Comparison of ENCODE assay signal across 12 cellular contexts in the genomic region with DNA sequence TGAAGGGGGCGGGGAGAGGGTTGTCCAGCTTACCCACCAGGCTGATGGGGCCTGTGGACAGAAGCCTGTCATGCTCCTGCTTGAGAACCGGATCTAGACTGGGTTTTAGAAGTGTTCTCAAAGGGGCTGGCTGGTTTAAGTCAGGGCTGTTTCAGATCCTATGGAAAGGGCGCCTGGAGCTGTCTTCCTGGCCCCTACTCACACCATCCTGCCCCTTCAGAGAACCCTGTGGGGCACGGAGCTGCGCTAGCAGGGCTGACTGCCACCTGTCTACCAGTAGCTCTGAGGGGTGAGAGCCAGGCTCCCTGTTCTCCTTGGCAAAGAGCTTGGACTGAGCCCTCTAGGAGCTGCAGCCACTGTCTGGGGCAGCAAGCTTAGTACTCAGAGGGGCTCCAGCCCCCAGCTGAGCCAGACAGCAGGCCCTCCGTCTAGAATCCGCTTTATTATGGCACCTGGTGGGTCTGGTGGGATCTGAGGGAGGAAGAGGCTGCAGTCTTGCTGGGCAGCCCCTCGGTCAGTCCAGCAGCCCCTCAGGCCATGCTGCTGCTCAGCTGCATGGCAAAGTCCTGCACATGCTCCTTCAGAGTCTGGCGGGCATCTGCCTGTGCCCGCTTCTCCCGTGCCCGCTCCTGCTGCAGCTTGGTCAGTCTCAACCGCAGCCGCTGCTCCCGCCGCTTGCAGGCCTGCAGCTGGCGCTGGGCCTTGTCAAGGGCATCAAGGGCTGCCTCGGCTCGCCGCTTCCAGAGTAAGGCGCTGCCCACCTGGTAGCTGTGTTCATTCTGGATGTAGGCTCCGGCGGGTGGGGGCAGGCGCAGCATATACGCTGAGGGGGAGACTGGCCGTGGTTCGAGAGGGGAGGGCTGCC. TPM values are rescaled to one million over a fixed set of nuclear protein-coding genes. Genes with fewer than 3 reads are reported as not detected.
DNase-seq lines count a peak whose midpoint lies in the region; ATAC-seq and TF ChIP-seq lines count a peak whose summit lies in the region.
"Had no signal": no experiment of that assay in that cellular context is flagged by ENCODE, and none has a peak within 500 bp of the region (broad histone marks: within the 10 kb centered on the region; RNA-seq: fewer than 3 reads in every experiment).

No MANE protein-coding gene starts in this region.

- no peak for TF ChIP-seq POLR2A in HCT116 (IDR thresholded peaks at IDR 0.05; ENCODE audit: borderline replicate concordance, extremely low read depth, insufficient read depth, insufficient read length)

- no peak for DNase-seq in CD4-positive, alpha-beta T cell
- DNase-seq in HCT116 (ENCODE audit: low read depth, low spot score) (no peak), inferior parietal cortex (ENCODE audit: extremely low spot score) (no peak), RPMI8226 (no peak), COLO829 (ENCODE audit: low spot score) (no peak), NCI-H146 (lab: John Stamatoyannopoulos, UW) (no peak)
- DNase-seq in activated naive CD4-positive, alpha-beta T cell treated with anti-CD3 and anti-CD28 coated beads, Interleukin-2, amount 50 U/mL, for 72 hours (ENCODE audit: low spot score in 2 of 2): no peak
- DNase-seq in natural killer cell treated with Interleukin-12 subunit alpha and Interleukin-12 subunit beta and Interleukin-15 and Interleukin-18, amount 100 ng/mL, for 72 hours (ENCODE audit: low spot score): no peak
- DNase-seq: GDM1, SIG-M5 had no signal

- no peak for TF ChIP-seq RAD21 in HCT116 (IDR thresholded peaks at IDR 0.05; ENCODE audit: low read depth)

- H3K36me3 Mint-ChIP-seq in CD4-positive, alpha-beta T cell (ENCODE audit: low read depth): peaks cover 43% of the 10 kb centered on the region
- peaks cover 5 to 24% of the 10 kb centered on the region in 2 donors for H3K36me3 Mint-ChIP-seq in activated naive CD4-positive, alpha-beta T cell treated with anti-CD3 and anti-CD28 coated beads, Interleukin-2, amount 50 U/mL, for 72 hours
- H3K36me3 Mint-ChIP-seq in natural killer cell treated with Interleukin-12 subunit alpha and Interleukin-12 subunit beta and Interleukin-15 and Interleukin-18, amount 100 ng/mL, for 72 hours: no peaks in the 10 kb centered on the region

- 0 out of 2 replicates have a peak overlapping the region, but pooled peaks have one; percentile 95 for H3K9ac ChIP-seq in HCT116 (ENCODE audit: low read length)

- H3K79me2 ChIP-seq in HCT116 (ENCODE audit: insufficient read depth, low read length): peaks cover 38% of the 10 kb centered on the region

- peak overlapping the region; percentile 74 for H3K4me3 Mint-ChIP-seq in CD4-positive, alpha-beta T cell
- H3K4me3 Mint-ChIP-seq in natural killer cell treated with Interleukin-12 subunit alpha and Interleukin-12 subunit beta and Interleukin-15 and Interleukin-18, amount 100 ng/mL, for 72 hours: peak overlapping the region; percentile 98

- H3K4me1 ChIP-seq in HCT116 (ENCODE audit: control insufficient read depth in 1 of 2, insufficient read depth in 2 of 2, low read length in 2 of 2): peaks cover 17 to 28% of the 10 kb centered on the region in 2 experiments

- RAD21 ChIA-PET in HCT116 (lab: Charles Lee; ENCODE audit: low non-redundant PET in 1 of 2, low total read pairs in 2 of 2, uncharacterized antibody in 2 of 2, unreplicated experiment in 2 of 2): interaction anchor here in 1 of 2 experiments (0.6 kb wide), 1 partner anchor 13 kb away, joined by 3 read pairs; no protein-coding TSS in a partner anchor

- H3K27ac ChIP-seq in CD4-positive, alpha-beta T cell (ENCODE audit: low read depth, low read length): peak overlapping the region; percentile 27
- peak overlapping the region; percentile 97; the same call in 1 of the 2 replicates for H3K27ac ChIP-seq in HCT116 (ENCODE audit: low read depth, low read length)

- peaks cover 3 to 11% of the 10 kb centered on the region in 2 experiments; a peak in 3 of 4 replicates for H3K36me3 ChIP-seq in HCT116 (ENCODE audit: control insufficient read depth in 1 of 2, insufficient read depth in 2 of 2, low read length in 2 of 2)

- H3K27ac Mint-ChIP-seq in CD4-positive, alpha-beta T cell: peak overlapping the region; percentile 97
- peak overlapping the region; percentile 74 to 100 for H3K27ac Mint-ChIP-seq in activated naive CD4-positive, alpha-beta T cell treated with anti-CD3 and anti-CD28 coated beads, Interleukin-2, amount 50 U/mL, for 72 hours
- peak overlapping the region; percentile 53 to 98 for H3K27ac Mint-ChIP-seq in natural killer cell treated with Interleukin-12 subunit alpha and Interleukin-12 subunit beta and Interleukin-15 and Interleukin-18, amount 100 ng/mL, for 72 hours

- H3K27me3 Mint-ChIP-seq in CD4-positive, alpha-beta T cell: no peaks in the 10 kb centered on the region
- H3K27me3 Mint-ChIP-seq in natural killer cell treated with Interleukin-12 subunit alpha and Interleukin-12 subunit beta and Interleukin-15 and Interleukin-18, amount 100 ng/mL, for 72 hours: no peaks in the 10 kb centered on the region

- CTCF ChIA-PET in CD4-positive, alpha-beta T cell (lab: Charles Lee): interaction anchor here (1.5 kb wide), 1 partner anchor 21 kb away, joined by 3 read pairs; no protein-coding TSS in a partner anchor
- CTCF ChIA-PET in HCT116 (lab: Charles Lee): interaction anchor here (0.5 to 1.4 kb wide), 2 partner anchors 114 to 494 kb away, joined by 3 read pairs; no protein-coding TSS in a partner anchor

- POLR2A ChIA-PET in CD4-positive, alpha-beta T cell (lab: Charles Lee): interaction anchor here (3.6 kb wide), 1 partner anchor 18 kb away, joined by 25 read pairs; a partner anchor contains a TSS
- POLR2A ChIA-PET in HCT116 (lab: Charles Lee): interaction anchor here (0.7 kb wide), 1 partner anchor 103 kb away, joined by 4 read pairs; no protein-coding TSS in a partner anchor

- ATAC-seq in CD4-positive, alpha-beta T cell (ENCODE audit: poor library complexity): no peak
- no peak for ATAC-seq in HCT116
- no peak for ATAC-seq in activated naive CD4-positive, alpha-beta T cell treated with anti-CD3 and anti-CD28 coated beads, Interleukin-2, amount 50 U/mL, for 72 hours
- ATAC-seq in natural killer cell treated with Interleukin-12 subunit alpha and Interleukin-12 subunit beta and Interleukin-15 and Interleukin-18, amount 100 ng/mL, for 72 hours: no peak

- no TSS peak for BruUV-seq in HCT116 (replicated peaks; lab: Mats Ljungman, UMichigan)

- no peak for TF ChIP-seq CTCF in CD4-positive, alpha-beta T cell (IDR thresholded peaks at IDR 0.05)
- no peak for TF ChIP-seq CTCF in HCT116 (IDR thresholded peaks at IDR 0.05 in 2 of 3, conservative IDR thresholded peaks at IDR 0.05 in 1 of 3; ENCODE audit: borderline replicate concordance in 1 of 3, insufficient read depth in 1 of 3, low read depth in 2 of 3, low read length in 2 of 3)

- H3K9me3 ChIP-seq in CD4-positive, alpha-beta T cell (ENCODE audit: control insufficient read depth, low read length): no peaks in the 10 kb centered on the region
- no peaks in the 10 kb centered on the region for H3K9me3 ChIP-seq in HCT116 (ENCODE audit: control insufficient read depth in 1 of 2, insufficient read depth in 1 of 2, low read depth in 1 of 2, low read length in 2 of 2)

- no peaks in the 10 kb centered on the region for H3K9me3 Mint-ChIP-seq in CD4-positive, alpha-beta T cell
- H3K9me3 Mint-ChIP-seq in activated naive CD4-positive, alpha-beta T cell treated with anti-CD3 and anti-CD28 coated beads, Interleukin-2, amount 50 U/mL, for 72 hours: no peaks in the 10 kb centered on the region
- H3K9me3 Mint-ChIP-seq in natural killer cell treated with Interleukin-12 subunit alpha and Interleukin-12 subunit beta and Interleukin-15 and Interleukin-18, amount 100 ng/mL, for 72 hours: no peaks in the 10 kb centered on the region

- no peaks in the 10 kb centered on the region for H3K9me2 ChIP-seq in HCT116 (ENCODE audit: insufficient read depth)

- H3K27me3 ChIP-seq in CD4-positive, alpha-beta T cell (ENCODE audit: control insufficient read depth, insufficient read depth, low read length): no peaks in the 10 kb centered on the region
- no peaks in the 10 kb centered on the region for H3K27me3 ChIP-seq in HCT116 (ENCODE audit: insufficient read depth, low read length)

- intact Hi-C loops in CD4-positive, alpha-beta T cell (cut with DNase I, micrococcal nuclease): loop anchor here in 1 of 2 experiments (5.0 kb wide), 4 partner anchors 142 to 882 kb away; a partner anchor contains a TSS
- intact Hi-C loops in HCT116 (cut with micrococcal nuclease): no loop called here

- H3K4me2 ChIP-seq in HCT116 (ENCODE audit: low read length): peak overlapping the region; percentile 86; the same call in 1 of the 2 replicates

- H2AFZ ChIP-seq in HCT116 (ENCODE audit: low read depth, low read length, poor library complexity, severe bottlenecking): no peak overlapping the region

- H3K4me1 Mint-ChIP-seq in CD4-positive, alpha-beta T cell (ENCODE audit: low read depth): peaks cover 46% of the 10 kb centered on the region
- H3K4me1 Mint-ChIP-seq in natural killer cell treated with Interleukin-12 subunit alpha and Interleukin-12 subunit beta and Interleukin-15 and Interleukin-18, amount 100 ng/mL, for 72 hours (ENCODE audit: low read depth in 2 of 2): peaks cover 18 to 27% of the 10 kb centered on the region in 2 donors

- H3K4me3 ChIP-seq in HCT116 (replicated peaks in 1 of 2; ENCODE audit: low read depth in 1 of 2, low read length in 2 of 2): no peak overlapping the region
- H3K4me3 ChIP-seq: lung had no signal

- no peaks in the 10 kb centered on the region for H4K20me1 ChIP-seq in HCT116 (ENCODE audit: insufficient read depth)

RNA-seq across cellular contexts. Expression of a gene that starts 2.3 kb away (rescaled TPM):
- total RNA-seq in CD4-positive, alpha-beta T cell: 10 to 100 TPM; 82.7 to 84.0 TPM
- total RNA-seq in HCT116 (2021; ENCODE audit: unreplicated experiment): 27.7 TPM
- 21.6 and 25.5 TPM in 2 replicates for polyA plus RNA-seq in HCT116 (2012)
- 10 to 100 TPM; 21.9 to 23.9 TPM for total RNA-seq in activated naive CD4-positive, alpha-beta T cell treated with anti-CD3 and anti-CD28 coated beads, Interleukin-2, amount 50 U/mL, for 72 hours
- total RNA-seq in natural killer cell treated with Interleukin-12 subunit alpha and Interleukin-12 subunit beta and Interleukin-15 and Interleukin-18, amount 100 ng/mL, for 72 hours: 10 to 100 TPM; 20.4 to 30.7 TPM

RNA-seq across cellular contexts. Expression of a gene that starts 15.4 kb away (rescaled TPM):
- total RNA-seq in CD4-positive, alpha-beta T cell: under 1 TPM; 0.14 to 0.69 TPM
- 0.20 TPM for total RNA-seq in HCT116 (2021; ENCODE audit: unreplicated experiment)
- 0.04 and 0.07 TPM in 2 replicates for polyA plus RNA-seq in HCT116 (2012)
- under 1 TPM in 1 of 2 donors, not detected in 1; 0.34 TPM for total RNA-seq in activated naive CD4-positive, alpha-beta T cell treated with anti-CD3 and anti-CD28 coated beads, Interleukin-2, amount 50 U/mL, for 72 hours
- total RNA-seq in natural killer cell treated with Interleukin-12 subunit alpha and Interleukin-12 subunit beta and Interleukin-15 and Interleukin-18, amount 100 ng/mL, for 72 hours: not detected

RNA-seq across cellular contexts. Expression of a gene that starts 17.5 kb away (rescaled TPM):
- total RNA-seq in CD4-positive, alpha-beta T cell: 10 to 100 TPM; 48.4 to 51.3 TPM
- total RNA-seq in HCT116 (2021; ENCODE audit: unreplicated experiment): 56.5 TPM
- 23.9 and 24.7 TPM in 2 replicates for polyA plus RNA-seq in HCT116 (2012)
- total RNA-seq in activated naive CD4-positive, alpha-beta T cell treated with anti-CD3 and anti-CD28 coated beads, Interleukin-2, amount 50 U/mL, for 72 hours: 10 to 100 TPM; 30.7 to 41.8 TPM
- total RNA-seq in natural killer cell treated with Interleukin-12 subunit alpha and Interleukin-12 subunit beta and Interleukin-15 and Interleukin-18, amount 100 ng/mL, for 72 hours: 100 to 1,000 TPM in 1 of 2 donors, 10 to 100 TPM in 1; 76.2 to 133 TPM

RNA-seq across cellular contexts. Expression of a gene that starts 32.5 kb away (rescaled TPM):
- under 1 TPM; 0.34 to 0.41 TPM for total RNA-seq in CD4-positive, alpha-beta T cell
- total RNA-seq in HCT116 (2021; ENCODE audit: unreplicated experiment): 9.7 TPM
- polyA plus RNA-seq in HCT116 (2012): 5.6 and 5.8 TPM in 2 replicates
- total RNA-seq in activated naive CD4-positive, alpha-beta T cell treated with anti-CD3 and anti-CD28 coated beads, Interleukin-2, amount 50 U/mL, for 72 hours: under 1 TPM; 0.11 to 0.12 TPM
- 1 to 10 TPM in 1 of 2 donors, not detected in 1; 1.5 TPM for total RNA-seq in natural killer cell treated with Interleukin-12 subunit alpha and Interleukin-12 subunit beta and Interleukin-15 and Interleukin-18, amount 100 ng/mL, for 72 hours

RNA-seq across cellular contexts. Expression of a gene that starts 32.8 kb away (rescaled TPM):
- not detected for total RNA-seq in CD4-positive, alpha-beta T cell
- not detected for total RNA-seq in HCT116 (2021; ENCODE audit: unreplicated experiment)
- polyA plus RNA-seq in HCT116 (2012): not detected in 2 replicates
- not detected for total RNA-seq in activated naive CD4-positive, alpha-beta T cell treated with anti-CD3 and anti-CD28 coated beads, Interleukin-2, amount 50 U/mL, for 72 hours
- total RNA-seq in natural killer cell treated with Interleukin-12 subunit alpha and Interleukin-12 subunit beta and Interleukin-15 and Interleukin-18, amount 100 ng/mL, for 72 hours: not detected
- total RNA-seq: glomerular endothelial cell had no signal
